8 cellular contexts compared by ENCODE assay signal in genomic region chr4:20251061-20251795, GRCh38. TPM values are rescaled to one million over a fixed set of nuclear protein-coding genes. Genes with fewer than 3 reads are reported as not detected.
DNase-seq lines count a peak whose midpoint lies in the region; ATAC-seq lines count a peak whose summit lies in the region.

No MANE protein-coding gene starts in this region.

- peaks cover under 1 to 16% (median 9%) of the 10 kb centered on the region in 5 donors for H3K9me3 Mint-ChIP-seq in CD8-positive, alpha-beta memory T cell

- no peak overlapping the region for H3K27ac ChIP-seq in mucosa of rectum (ENCODE audit: low read depth in 2 of 2, low read length in 2 of 2)
- H3K27ac ChIP-seq in CD8-positive, alpha-beta memory T cell (ENCODE audit: low read depth, low read length) = no peak overlapping the region

- H3K9me3 ChIP-seq in mucosa of rectum (ENCODE audit: control insufficient read depth in 2 of 2, low read length in 2 of 2) = no peaks in the 10 kb centered on the region
- no peaks in the 10 kb centered on the region for H3K9me3 ChIP-seq in CD8-positive, alpha-beta memory T cell (ENCODE audit: low read length)

- intact Hi-C loops in posterior vena cava (cut with DNase I) = no loop called here

- CTCF ChIA-PET in CD8-positive, alpha-beta memory T cell (lab: Charles Lee) = no interaction called here

- DNase-seq in EL (peak; percentile 31), astrocyte of the hippocampus (ENCODE audit: low read depth, low spot score) (peak; percentile 19), AG08395 (ENCODE audit: low spot score) (no peak), posterior vena cava (ENCODE audit: low spot score) (no peak), DMS 273 (lab: John Stamatoyannopoulos, UW; ENCODE audit: unreplicated experiment) (no peak)
- DNase-seq in CD8-positive, alpha-beta memory T cell = no peak

- peak overlapping the region; percentile 48 to 52 for H3K4me3 ChIP-seq in mucosa of rectum (ENCODE audit: low read length in 2 of 2)
- H3K4me3 ChIP-seq in CD8-positive, alpha-beta memory T cell (ENCODE audit: low read length) = no peak overlapping the region

- no peak overlapping the region for H3K9ac ChIP-seq in mucosa of rectum (ENCODE audit: low read depth in 1 of 2, low read length in 2 of 2)

- ATAC-seq in HG02763 (IDR thresholded peaks at IDR 0.05; ENCODE audit: unreplicated experiment) = peak; percentile 14

- H3K27me3 Mint-ChIP-seq in CD8-positive, alpha-beta memory T cell = peaks cover 21 to 40% of the 10 kb centered on the region in 2 donors

- peak overlapping the region in 3 of 7 donors; percentile 23 to 47 (median 35) for H3K4me3 Mint-ChIP-seq in CD8-positive, alpha-beta memory T cell

- H3K27me3 ChIP-seq in mucosa of rectum (ENCODE audit: control insufficient read depth in 2 of 2, insufficient read depth in 2 of 2, low read length in 2 of 2) = peaks cover 23 to 24% of the 10 kb centered on the region in 2 donors
- peaks cover 4% of the 10 kb centered on the region for H3K27me3 ChIP-seq in CD8-positive, alpha-beta memory T cell (ENCODE audit: insufficient read depth, low read length, poor library complexity, severe bottlenecking)

- no peaks in the 10 kb centered on the region for H3K36me3 Mint-ChIP-seq in CD8-positive, alpha-beta memory T cell

- no peaks in the 10 kb centered on the region for H3K36me3 ChIP-seq in mucosa of rectum (ENCODE audit: control insufficient read depth in 2 of 2, insufficient read depth in 2 of 2, low read length in 2 of 2)
- no peaks in the 10 kb centered on the region for H3K36me3 ChIP-seq in CD8-positive, alpha-beta memory T cell (ENCODE audit: insufficient read depth, low read length)

- H3K27ac Mint-ChIP-seq in CD8-positive, alpha-beta memory T cell = no peak overlapping the region

- H3K4me1 Mint-ChIP-seq in CD8-positive, alpha-beta memory T cell = peaks cover 0 to 9% (median 2%) of the 10 kb centered on the region in 3 donors

- peaks cover 6 to 9% of the 10 kb centered on the region in 2 donors for H3K4me1 ChIP-seq in mucosa of rectum (ENCODE audit: control insufficient read depth in 2 of 2, insufficient read depth in 2 of 2, low read length in 2 of 2)
- no peaks in the 10 kb centered on the region for H3K4me1 ChIP-seq in CD8-positive, alpha-beta memory T cell (ENCODE audit: insufficient read depth, low read length)

- POLR2A ChIA-PET in CD8-positive, alpha-beta memory T cell (lab: Charles Lee) = no interaction called here

RNA-seq across cellular contexts. Expression of gene SLIT2, which starts 0.5 kb away (rescaled TPM):
- total RNA-seq in CD8-positive, alpha-beta memory T cell = not detected
- polyA plus RNA-seq in CD8-positive, alpha-beta memory T cell = not detected
- 10 to 100 TPM; 29.6 to 55.5 TPM for total RNA-seq in posterior vena cava

Comparison
In these comparisons a context has a peak if more than half of its experiments do, and no peak if none do; other contexts are left out.
1. DNase-seq: peak in EL (single experiment) and astrocyte of the hippocampus (single experiment); none in AG08395 (single experiment), CD8-positive, alpha-beta memory T cell (0 of 5), posterior vena cava (single experiment) and DMS 273 (single experiment).
2. RNA of gene SLIT2, which starts 0.5 kb away (total RNA-seq): 29.6 to 55.5 TPM in posterior vena cava; not detected in CD8-positive, alpha-beta memory T cell; every median in the first group is over 10 times any median in the second.